Comparison of ENCODE assay signal across 8 cellular contexts in the genomic region with DNA sequence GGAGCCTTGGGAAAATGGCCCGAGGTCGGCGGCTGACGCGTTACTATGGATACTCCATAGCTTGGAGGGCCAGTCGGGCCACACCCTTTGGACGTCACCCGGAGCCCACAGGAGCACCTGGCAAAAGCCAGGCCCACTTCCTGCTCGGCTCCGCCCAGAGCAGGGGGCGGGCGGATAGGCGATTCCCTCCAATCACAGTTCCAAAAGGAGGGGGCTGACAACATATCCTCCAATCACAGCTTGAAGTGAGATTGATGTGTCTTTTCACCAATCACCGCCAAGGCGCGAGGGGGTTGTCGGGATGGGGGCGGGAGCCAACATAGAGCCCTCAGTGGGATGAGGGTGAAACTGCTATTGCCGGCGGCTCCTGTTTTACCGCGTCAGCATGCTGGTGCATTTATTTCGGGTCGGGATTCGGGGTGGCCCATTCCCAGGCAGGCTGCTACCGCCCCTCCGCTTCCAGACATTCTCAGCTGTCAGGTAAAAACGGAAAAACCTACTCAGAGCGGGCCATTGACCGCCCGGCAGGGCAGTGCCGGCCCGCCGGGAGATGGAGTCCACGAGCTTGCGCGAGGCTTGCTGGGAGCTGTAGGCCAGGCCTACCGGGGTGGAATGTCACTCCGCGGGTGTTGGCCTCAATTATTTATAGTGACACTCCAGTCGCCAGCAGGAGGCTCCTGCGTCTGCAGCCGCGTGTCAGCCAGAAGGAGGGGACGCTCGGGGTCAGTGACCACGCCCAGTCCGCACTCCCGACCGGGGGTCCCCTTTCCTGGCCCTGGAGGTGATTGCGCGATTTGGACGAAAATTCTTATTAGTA. TPM values are rescaled to one million over a fixed set of nuclear protein-coding genes. Genes with fewer than 3 reads are reported as not detected.
DNase-seq lines count a peak whose midpoint lies in the region; ATAC-seq, FAIRE-seq and TF ChIP-seq lines count a peak whose summit lies in the region.

Gene ABCB8 (plus strand): TSS at position 320 of the 817 bp plus-strand sequence. CDS start 66 bp downstream, at position 386.

- H3K27me3 ChIP-seq in RWPE2 (ENCODE audit: insufficient read depth, poor library complexity, severe bottlenecking) (no peaks in the 10 kb centered on the region), fibroblast of lung (ENCODE audit: control insufficient read depth, insufficient read depth, low read length) (peaks cover 3% of the 10 kb centered on the region)

- DNase-seq in H54 (ENCODE audit: insufficient read length, low spot score) (peak; percentile 99), LoVo (ENCODE audit: low spot score) (peak; percentile 100), RWPE2 (ENCODE audit: low spot score) (peak; percentile 98), fibroblast of lung (ENCODE audit: low read depth in 2 of 2) (peak; percentile 98 to 99)
- peak; percentile 99 for DNase-seq in activated T-helper 2 cell treated with anti-CD3 and anti-CD28 coated beads, Interferon-gamma antibody, Interleukin-2, Interleukin-4, amounts not matched to agents 10 μg/mL and 5 μg/mL and 100 μg/mL, durations not matched to agents 14 hours and 24 hours and 36 hours (ENCODE audit: low spot score)
- peak; percentile 86 to 100 (median 99) for DNase-seq in naive thymus-derived CD8-positive, alpha-beta T cell
- DNase-seq in stimulated activated naive CD4-positive, alpha-beta T cell (lab: John Stamatoyannopoulos, UW), result peak; percentile 93 to 99 (median 98)

- peaks cover 2% of the 10 kb centered on the region for H3K27me3 Mint-ChIP-seq in activated T-helper 2 cell treated with anti-CD3 and anti-CD28 coated beads, Interferon-gamma antibody, Interleukin-2, Interleukin-4, amounts not matched to agents 10 μg/mL and 5 μg/mL and 100 μg/mL, durations not matched to agents 14 hours and 24 hours and 36 hours (ENCODE audit: low read depth)
- peaks cover 0 to 2% (median 0%) of the 10 kb centered on the region in 5 donors for H3K27me3 Mint-ChIP-seq in naive thymus-derived CD8-positive, alpha-beta T cell

- H3K79me2 ChIP-seq in fibroblast of lung (ENCODE audit: control insufficient read depth, insufficient read depth, low read length), result peaks cover 2% of the 10 kb centered on the region

- H3K36me3 Mint-ChIP-seq in activated T-helper 2 cell treated with anti-CD3 and anti-CD28 coated beads, Interferon-gamma antibody, Interleukin-2, Interleukin-4, amounts not matched to agents 10 μg/mL and 5 μg/mL and 100 μg/mL, durations not matched to agents 14 hours and 24 hours and 36 hours (ENCODE audit: low read depth), result peaks cover 3% of the 10 kb centered on the region
- H3K36me3 Mint-ChIP-seq in naive thymus-derived CD8-positive, alpha-beta T cell, result peaks cover 0 to 20% (median 2%) of the 10 kb centered on the region in 3 donors

- peak within 1 kb of the TSS; percentile 80 for H3K9ac ChIP-seq in ES-I3 (ENCODE audit: low read depth, low read length)
- H3K9ac ChIP-seq in fibroblast of lung (ENCODE audit: insufficient read depth, low read length), result peak within 1 kb of the TSS; percentile 80

- ATAC-seq in RWPE2 (ENCODE audit: low read depth), result peak; percentile 91
- peak; percentile 86 to 96 for ATAC-seq in naive thymus-derived CD8-positive, alpha-beta T cell

- H3K36me3 ChIP-seq in ES-I3 (ENCODE audit: insufficient read depth, low read length) (no peaks in the 10 kb centered on the region), RWPE2 (ENCODE audit: low read depth) (no peaks in the 10 kb centered on the region), fibroblast of lung (ENCODE audit: control insufficient read depth, insufficient read depth, low read length) (no peaks in the 10 kb centered on the region)

- peak; percentile 70; the same call in 1 of the 2 replicates for TF ChIP-seq POLR2A in H54 (IDR thresholded peaks at IDR 0.05; ENCODE audit: low read depth, low read length)

- H4K20me1 ChIP-seq in fibroblast of lung (ENCODE audit: control insufficient read depth, extremely low read depth, insufficient read depth, low read length), result no peaks in the 10 kb centered on the region

- H3K9me3 ChIP-seq in ES-I3 (ENCODE audit: control insufficient read depth, insufficient read depth, low read length) (no peaks in the 10 kb centered on the region), RWPE2 (ENCODE audit: severe bottlenecking) (no peaks in the 10 kb centered on the region), fibroblast of lung (ENCODE audit: control insufficient read depth, insufficient read depth, low read depth, low read length) (no peaks in the 10 kb centered on the region)

- H3K9me3 Mint-ChIP-seq in activated T-helper 2 cell treated with anti-CD3 and anti-CD28 coated beads, Interferon-gamma antibody, Interleukin-2, Interleukin-4, amounts not matched to agents 10 μg/mL and 5 μg/mL and 100 μg/mL, durations not matched to agents 14 hours and 24 hours and 36 hours, result no peaks in the 10 kb centered on the region
- H3K9me3 Mint-ChIP-seq in naive thymus-derived CD8-positive, alpha-beta T cell, result no peaks in the 10 kb centered on the region

- H3K4me1 ChIP-seq in ES-I3 (ENCODE audit: insufficient read depth, low read length) (no peaks in the 10 kb centered on the region; the same call in 1 of the 2 replicates), RWPE2 (ENCODE audit: insufficient read depth, poor library complexity, severe bottlenecking) (peaks cover 14% of the 10 kb centered on the region), fibroblast of lung (ENCODE audit: control insufficient read depth, extremely low read depth, insufficient read depth, low read length) (no peaks in the 10 kb centered on the region)

- H3K4me1 Mint-ChIP-seq in activated T-helper 2 cell treated with anti-CD3 and anti-CD28 coated beads, Interferon-gamma antibody, Interleukin-2, Interleukin-4, amounts not matched to agents 10 μg/mL and 5 μg/mL and 100 μg/mL, durations not matched to agents 14 hours and 24 hours and 36 hours (ENCODE audit: low read depth), result peaks cover 13% of the 10 kb centered on the region
- peaks cover 10 to 34% (median 28%) of the 10 kb centered on the region in 4 donors for H3K4me1 Mint-ChIP-seq in naive thymus-derived CD8-positive, alpha-beta T cell

- FAIRE-seq in H54 (lab: Jason Lieb, UNC), result peak; percentile 66

- POLR2A ChIA-PET in naive thymus-derived CD8-positive, alpha-beta T cell (lab: Charles Lee), result interaction anchor here (0.6 to 3.5 kb wide), 18 partner anchors 10 to 1157 kb away, joined by 3 to 54 read pairs (median 6); partner anchors contain the start of genes CDK5, FASTK and SLC4A2

- H3K27ac ChIP-seq in RWPE2 (ENCODE audit: poor library complexity, severe bottlenecking) (peak within 1 kb of the TSS; percentile 28), fibroblast of lung (ENCODE audit: insufficient read depth, low read length) (peak within 1 kb of the TSS; percentile 87)

- TF ChIP-seq CTCF in RWPE2 (IDR thresholded peaks at IDR 0.05; ENCODE audit: poor library complexity, severe bottlenecking), result peak; percentile 57
- TF ChIP-seq CTCF in fibroblast of lung (conservative IDR thresholded peaks at IDR 0.05 in 1 of 2, IDR thresholded peaks at IDR 0.05 in 1 of 2; ENCODE audit: low read depth in 1 of 2, low read length in 2 of 2), result peak; percentile 34 to 41

- peak within 1 kb of the TSS; percentile 93 for H3K27ac Mint-ChIP-seq in activated T-helper 2 cell treated with anti-CD3 and anti-CD28 coated beads, Interferon-gamma antibody, Interleukin-2, Interleukin-4, amounts not matched to agents 10 μg/mL and 5 μg/mL and 100 μg/mL, durations not matched to agents 14 hours and 24 hours and 36 hours
- H3K27ac Mint-ChIP-seq in naive thymus-derived CD8-positive, alpha-beta T cell, result peak within 1 kb of the TSS; percentile 95 to 100 (median 99)

- peak within 1 kb of the TSS; percentile 96 for H3K4me3 Mint-ChIP-seq in activated T-helper 2 cell treated with anti-CD3 and anti-CD28 coated beads, Interferon-gamma antibody, Interleukin-2, Interleukin-4, amounts not matched to agents 10 μg/mL and 5 μg/mL and 100 μg/mL, durations not matched to agents 14 hours and 24 hours and 36 hours (ENCODE audit: low read depth)
- H3K4me3 Mint-ChIP-seq in naive thymus-derived CD8-positive, alpha-beta T cell, result peak within 1 kb of the TSS; percentile 86 to 98 (median 95)

- H2AFZ ChIP-seq in fibroblast of lung (ENCODE audit: low read length), result peak within 1 kb of the TSS; percentile 60

- H3K4me3 ChIP-seq in RWPE2 (ENCODE audit: severe bottlenecking) (peak within 1 kb of the TSS; percentile 78), fibroblast of lung (replicated peaks in 1 of 4; ENCODE audit: control extremely low read depth in 1 of 4, insufficient read depth in 1 of 4, low read depth in 3 of 4, low read length in 4 of 4) (peak within 1 kb of the TSS; percentile 59 to 89 (median 71))

- H3K4me2 ChIP-seq in fibroblast of lung (ENCODE audit: extremely low read depth, insufficient read depth, low read length), result peak within 1 kb of the TSS; percentile 77

- intact Hi-C loops in activated T-helper 2 cell treated with anti-CD3 and anti-CD28 coated beads, Interferon-gamma antibody, Interleukin-2, Interleukin-4, amounts not matched to agents 10 μg/mL and 5 μg/mL and 100 μg/mL, durations not matched to agents 14 hours and 24 hours and 36 hours (cut with micrococcal nuclease), result loop anchor here (1.0 to 2.0 kb wide), 5 partner anchors 11 to 322 kb away; partner anchors contain the start of gene TMUB1

RNA-seq across cellular contexts. Expression of gene ABCB8, which starts in this region (rescaled TPM):
- 59.5 and 59.6 TPM in 2 replicates for total RNA-seq in activated T-helper 2 cell treated with anti-CD3 and anti-CD28 coated beads, Interferon-gamma antibody, Interleukin-2, Interleukin-4, amounts not matched to agents 10 μg/mL and 5 μg/mL and 100 μg/mL, durations not matched to agents 14 hours and 24 hours and 36 hours
- total RNA-seq in fibroblast of lung, result 16.4 and 20.0 TPM in 2 replicates
- polyA plus RNA-seq in fibroblast of lung, result 12.1 and 14.5 TPM in 2 replicates
- polyA plus RNA-seq in fibroblast of lung (2012), result 22.2 and 28.2 TPM in 2 replicates
- polyA minus RNA-seq in fibroblast of lung (ENCODE audit: low replicate concordance), result 52.0 and 58.0 TPM in 2 replicates
- 10 to 100 TPM; 71.3 to 74.7 TPM for total RNA-seq in naive thymus-derived CD8-positive, alpha-beta T cell
- polyA plus RNA-seq in naive thymus-derived CD8-positive, alpha-beta T cell, result 10 to 100 TPM; 17.1 to 18.4 (median 17.4) TPM

Comparison
In these comparisons a context has a peak if more than half of its experiments do, and no peak if none do; other contexts are left out.
1. Peak in every context shown above with its lines: DNase-seq, ATAC-seq, H3K4me3 ChIP-seq and H3K27ac ChIP-seq.